Comparison of ENCODE assay signal across 20 cellular contexts in genomic region chr16:83227336-83227735, GRCh38.
DNase-seq lines count a peak whose midpoint lies in the region; ATAC-seq, FAIRE-seq and TF ChIP-seq lines count a peak whose summit lies in the region.
"Had no signal": no experiment of that assay in that cellular context is flagged by ENCODE, and none has a peak within 500 bp of the region (broad histone marks: within the 10 kb centered on the region; RNA-seq: fewer than 3 reads in every experiment).

No MANE protein-coding gene starts in this region.

- no TSS peak for BruUV-seq in HepG2 (replicated peaks; lab: Mats Ljungman, UMichigan)

- TF ChIP-seq POLR2A in HepG2 (IDR thresholded peaks at IDR 0.05; ENCODE audit: insufficient read depth in 1 of 2, low read depth in 2 of 2, low read length in 2 of 2), result no peak
- TF ChIP-seq POLR2A in right lobe of liver (IDR thresholded peaks at IDR 0.05), result no peak

- H3K9ac ChIP-seq in HepG2 (ENCODE audit: insufficient read depth, low read depth, low read length), result no peak overlapping the region

- H3K4me3 ChIP-seq in HepG2 (replicated peaks in 1 of 3; ENCODE audit: insufficient read depth in 1 of 3, low read depth in 2 of 3, low read length in 3 of 3), result no peak overlapping the region
- H3K4me3 ChIP-seq in right lobe of liver, result no peak overlapping the region

- H4K20me1 ChIP-seq in HepG2 (ENCODE audit: insufficient read depth, low read length), result no peaks in the 10 kb centered on the region

- in situ Hi-C loops in HepG2 (cut with HindIII; ENCODE audit: extremely low pct_ligation_motif_present, low pct_unique_long_range_greater_than_20kb), result no loop called here

- H2AFZ ChIP-seq in HepG2 (ENCODE audit: low read length), result no peak overlapping the region

- 16% methylated on average over 6 of the region's 6 CpGs for WGBS in HepG2 (ENCODE audit: low lambda C conversion rate)
- 0% methylated on average over 1 of the region's 6 CpGs for WGBS in right lobe of liver (ENCODE audit: insufficient coverage, low coverage, low lambda C conversion rate, missing lambda C conversion rate)

- TF ChIP-seq CTCF in HepG2 (CRISPR knock-in tag; IDR thresholded peaks at IDR 0.05), result no peak
- no peak for TF ChIP-seq CTCF in right lobe of liver (IDR thresholded peaks at IDR 0.05)

- TF ChIP-seq RAD21 in HepG2 (CRISPR knock-in tag; IDR thresholded peaks at IDR 0.05), result no peak

- no peaks in the 10 kb centered on the region for H3K79me2 ChIP-seq in HepG2 (ENCODE audit: insufficient read depth, low read length)

- FAIRE-seq in HepG2 (lab: Jason Lieb, UNC), result no peak
- FAIRE-seq: GM12892, GM19239, H54 had no signal

- POLR2A ChIA-PET in HepG2 (lab: Yijun Ruan, JAX), result no interaction called here

- H3K27ac ChIP-seq in HepG2 (ENCODE audit: extremely low read length, insufficient read depth, low read length) (no peak overlapping the region), right lobe of liver (no peak overlapping the region)
- H3K27ac ChIP-seq: C4-2B, HL-60 had no signal

- CTCF ChIA-PET in HepG2 (lab: Yijun Ruan, JAX; ENCODE audit: low intra/inter-chr PET ratio, low total read pairs), result no interaction called here

- H3K4me1 ChIP-seq in HepG2 (ENCODE audit: insufficient read depth, low read length), result no peaks in the 10 kb centered on the region
- no peaks in the 10 kb centered on the region for H3K4me1 ChIP-seq in right lobe of liver
- H3K4me1 ChIP-seq: BE2C had no signal

- H3K27me3 ChIP-seq in HepG2 (ENCODE audit: control insufficient read depth in 1 of 2, insufficient read depth in 2 of 2, low read length in 2 of 2), result peaks cover 0 to 17% of the 10 kb centered on the region in 2 experiments; a peak in 4 of 5 replicates
- no peaks in the 10 kb centered on the region for H3K27me3 ChIP-seq in right lobe of liver
- H3K27me3 ChIP-seq: BE2C had no signal

- ATAC-seq in HepG2, result no peak
- ATAC-seq in right lobe of liver, result no peak
- no peak for ATAC-seq in GM21360 (IDR thresholded peaks at IDR 0.05; ENCODE audit: unreplicated experiment)
- ATAC-seq in GM19455 (IDR thresholded peaks at IDR 0.05; ENCODE audit: unreplicated experiment), result no peak
- ATAC-seq: HCT116 had no signal

- TF ChIP-seq EP300 in HepG2 (IDR thresholded peaks at IDR 0.05; ENCODE audit: low read depth in 2 of 2, low read length in 2 of 2) (no peak), HepG2 (CRISPR knock-in tag; IDR thresholded peaks at IDR 0.05; ENCODE audit: borderline replicate concordance) (no peak)

- intact Hi-C loops in HepG2 (cut with micrococcal nuclease; ENCODE audit: unreplicated experiment), result no loop called here
- intact Hi-C loops in right lobe of liver (cut with DNase I), result no loop called here

- DNase-seq in NCI-H2081 (lab: John Stamatoyannopoulos, UW) (peak; percentile 40 to 74), NCI-H2081 treated with DMSO at 0.1 percent for 48 hours (lab: John Stamatoyannopoulos, UW) (no peak), HepG2 (ENCODE audit: low spot score) (no peak), right lobe of liver (no peak), dermis blood vessel endothelial cell (peak; percentile 52), NCI-H524 (lab: John Stamatoyannopoulos, UW) (no peak)
- DNase-seq: 8988T; ACHN; BE2C; CD4-positive, alpha-beta memory T cell; DND-41; GDM1 had no signal

- H3K9me3 ChIP-seq in HepG2 (ENCODE audit: low read length) (no peaks in the 10 kb centered on the region), right lobe of liver (no peaks in the 10 kb centered on the region)
- H3K9me3 ChIP-seq: BE2C had no signal

- H3K4me2 ChIP-seq in HepG2 (ENCODE audit: low read depth, low read length), result no peak overlapping the region

- H3K36me3 ChIP-seq in HepG2 (replicated peaks in 1 of 2; ENCODE audit: control insufficient read depth in 1 of 2, insufficient read depth in 2 of 2, low read length in 2 of 2) (no peaks in the 10 kb centered on the region), right lobe of liver (no peaks in the 10 kb centered on the region)
- H3K36me3 ChIP-seq: BE2C had no signal

TF ChIP-seq in HepG2, 621 proteins besides CTCF, POLR2A, EP300 and RAD21:
- 0 out of 2 replicates have a peak, but pooled peaks have one; percentile 8 for TF ChIP-seq MNT (IDR thresholded peaks at IDR 0.05)
- TF ChIP-seq CREB1 (IDR thresholded peaks at IDR 0.05), result 0 out of 2 replicates have a peak, but pooled peaks have one; percentile 2
- TF ChIP-seq CREB1 (CRISPR knock-in tag; IDR thresholded peaks at IDR 0.05), result no peak
- TF ChIP-seq ZBTB46 (CRISPR knock-in tag; IDR thresholded peaks at IDR 0.05; ENCODE audit: borderline replicate concordance), result no peak
- no peak for TF ChIP-seq HMG20B (CRISPR knock-in tag; conservative IDR thresholded peaks at IDR 0.05)

Comparison
In these comparisons a context has a peak if more than half of its experiments do, and no peak if none do; other contexts are left out.
1. DNase-seq: peak in NCI-H2081 (2 of 2) and dermis blood vessel endothelial cell (single experiment); none in NCI-H2081 treated with DMSO at 0.1 percent for 48 hours (single experiment), HepG2 (single experiment), right lobe of liver (0 of 3) and NCI-H524 (0 of 2).